In the genomic region with DNA sequence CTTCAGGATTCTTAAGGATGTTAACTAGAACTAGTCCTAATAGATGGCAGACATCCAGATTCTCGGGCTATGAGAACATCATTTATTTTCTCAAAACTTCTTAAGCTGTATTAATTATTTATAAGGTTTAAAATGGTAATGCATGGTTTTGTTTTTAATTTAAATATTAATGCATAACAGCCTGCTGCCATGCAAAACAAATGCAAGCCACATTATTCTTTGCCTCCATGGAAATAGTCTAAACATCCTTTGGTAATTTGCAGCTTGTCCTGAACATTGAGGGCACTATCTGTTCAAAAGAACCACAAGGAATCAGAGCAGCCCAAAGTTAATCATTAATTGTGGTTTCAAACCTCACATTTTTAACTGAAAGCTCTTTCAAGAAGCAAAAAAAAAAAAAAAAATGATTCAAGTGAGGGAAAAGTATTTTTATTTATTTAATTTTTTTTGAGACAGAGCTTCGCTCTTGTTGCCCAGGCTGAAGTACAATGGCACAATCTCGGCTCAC, we compare ENCODE assay signal across 13 cellular contexts.
A peak's percentile ranks its signal among the peaks of the same experiment; 100 is the strongest.
DNase-seq lines count a peak whose midpoint lies in the region; ATAC-seq and TF ChIP-seq lines count a peak whose summit lies in the region.
"Had no signal": no experiment of that assay in that cellular context is flagged by ENCODE, and none has a peak within 500 bp of the region (broad histone marks: within the 10 kb centered on the region; RNA-seq: fewer than 3 reads in every experiment).

No MANE protein-coding gene starts in this region.

- H3K27ac ChIP-seq in upper lobe of right lung = peak overlapping the region; percentile 76
- no peak overlapping the region for H3K27ac ChIP-seq in spleen

- WGBS in spleen, 5 donors = 86 to 95% (median 94%) methylated on average over 3 of the region's 3 CpGs

- H3K4me3 Mint-ChIP-seq in T-helper 2 cell treated with Interferon-gamma antibody and Interleukin-4, amounts not matched to agents 5 μg/mL and 100 μg/mL, for 36 hours = no peak overlapping the region
- H3K4me3 Mint-ChIP-seq: activated CD8-positive, alpha-beta T cell treated with anti-CD3 and anti-CD28 coated beads, Interleukin-2, amount 10 ng/mL, durations not matched to agents 7 days and 5 days; activated naive CD4-positive, alpha-beta T cell treated with anti-CD3 and anti-CD28 coated beads for 36 hours; nephron had no signal

- H3K4me3 ChIP-seq in upper lobe of right lung = no peak overlapping the region
- H3K4me3 ChIP-seq in spleen = no peak overlapping the region
- H3K4me3 ChIP-seq: Peyer's patch, skin epidermis had no signal

- DNase-seq in DMS79 treated with DMSO at 0.1 percent for 48 hours (lab: John Stamatoyannopoulos, UW) (peak; percentile 24), DMS79 (lab: John Stamatoyannopoulos, UW) (no peak), cerebellar cortex (ENCODE audit: low spot score) (peak; percentile 24), left kidney (ENCODE audit: low read depth, low spot score) (peak; percentile 26), upper lobe of right lung (no peak), spleen (no peak)
- DNase-seq in activated CD4-positive, alpha-beta T cell treated with anti-CD3 and anti-CD28 coated beads for 4 hours = no peak
- no peak for DNase-seq in T-helper 2 cell treated with Interferon-gamma antibody and Interleukin-4, amounts not matched to agents 5 μg/mL and 100 μg/mL, for 36 hours (ENCODE audit: low spot score)

- no peaks in the 10 kb centered on the region for H3K9me3 ChIP-seq in upper lobe of right lung
- peaks cover 0 to 3% (median 0%) of the 10 kb centered on the region in 8 donors for H3K9me3 ChIP-seq in spleen
- H3K9me3 ChIP-seq: Peyer's patch had no signal

- H3K27me3 Mint-ChIP-seq in T-helper 2 cell treated with Interferon-gamma antibody and Interleukin-4, amounts not matched to agents 5 μg/mL and 100 μg/mL, for 36 hours (ENCODE audit: low read depth) = no peaks in the 10 kb centered on the region

- TF ChIP-seq POLR2A in spleen (IDR thresholded peaks at IDR 0.05) = no peak

- H3K36me3 ChIP-seq in upper lobe of right lung (peaks cover 6% of the 10 kb centered on the region), spleen (peaks cover 0 to 28% (median 0%) of the 10 kb centered on the region in 6 donors)

- H3K27ac Mint-ChIP-seq in T-helper 2 cell treated with Interferon-gamma antibody and Interleukin-4, amounts not matched to agents 5 μg/mL and 100 μg/mL, for 36 hours = no peak overlapping the region
- H3K27ac Mint-ChIP-seq: activated CD8-positive, alpha-beta T cell treated with anti-CD3 and anti-CD28 coated beads, Interleukin-2, amount 10 ng/mL, durations not matched to agents 7 days and 5 days; activated naive CD4-positive, alpha-beta T cell treated with anti-CD3 and anti-CD28 coated beads for 36 hours had no signal

- no peak for TF ChIP-seq CTCF in upper lobe of right lung (IDR thresholded peaks at IDR 0.05)
- no peak for TF ChIP-seq CTCF in spleen (IDR thresholded peaks at IDR 0.05 in 8 of 11, conservative IDR thresholded peaks at IDR 0.05 in 3 of 11)

- H3K36me3 Mint-ChIP-seq in T-helper 2 cell treated with Interferon-gamma antibody and Interleukin-4, amounts not matched to agents 5 μg/mL and 100 μg/mL, for 36 hours (ENCODE audit: low read depth) = peaks cover 31% of the 10 kb centered on the region

- H3K27me3 ChIP-seq in upper lobe of right lung (no peaks in the 10 kb centered on the region), spleen (replicated peaks in 1 of 7) (no peaks in the 10 kb centered on the region)
- H3K27me3 ChIP-seq: Peyer's patch had no signal

- H3K4me1 Mint-ChIP-seq in T-helper 2 cell treated with Interferon-gamma antibody and Interleukin-4, amounts not matched to agents 5 μg/mL and 100 μg/mL, for 36 hours (ENCODE audit: low read depth) = no peaks in the 10 kb centered on the region
- H3K4me1 Mint-ChIP-seq: nephron had no signal

- ATAC-seq in upper lobe of right lung = no peak

- intact Hi-C loops in upper lobe of right lung (cut with DNase I) (no loop called here), spleen (cut with DNase I; ENCODE audit: low total_unique reads) (loop anchor here (5.0 to 10.0 kb wide), 4 partner anchors 93 to 395 kb away; partner anchors contain the start of gene TTC39B)

- peaks cover 4% of the 10 kb centered on the region for H3K4me1 ChIP-seq in upper lobe of right lung
- H3K4me1 ChIP-seq in spleen = peaks cover 0 to 12% (median 6%) of the 10 kb centered on the region in 6 donors

- peaks cover 5% of the 10 kb centered on the region for H3K9me3 Mint-ChIP-seq in T-helper 2 cell treated with Interferon-gamma antibody and Interleukin-4, amounts not matched to agents 5 μg/mL and 100 μg/mL, for 36 hours
- H3K9me3 Mint-ChIP-seq: nephron had no signal

Comparison
In these comparisons a context has a peak if more than half of its experiments do, and no peak if none do; other contexts are left out.
1. DNase-seq: peak in DMS79 treated with DMSO at 0.1 percent for 48 hours (single experiment), cerebellar cortex (single experiment) and left kidney (single experiment); none in DMS79 (single experiment), upper lobe of right lung (single experiment), activated CD4-positive, alpha-beta T cell treated with anti-CD3 and anti-CD28 coated beads for 4 hours (0 of 2), T-helper 2 cell treated with Interferon-gamma antibody and Interleukin-4, amounts not matched to agents 5 μg/mL and 100 μg/mL, for 36 hours (single experiment) and spleen (single experiment).